1 cellular context compared by ENCODE assay signal in the genomic region with DNA sequence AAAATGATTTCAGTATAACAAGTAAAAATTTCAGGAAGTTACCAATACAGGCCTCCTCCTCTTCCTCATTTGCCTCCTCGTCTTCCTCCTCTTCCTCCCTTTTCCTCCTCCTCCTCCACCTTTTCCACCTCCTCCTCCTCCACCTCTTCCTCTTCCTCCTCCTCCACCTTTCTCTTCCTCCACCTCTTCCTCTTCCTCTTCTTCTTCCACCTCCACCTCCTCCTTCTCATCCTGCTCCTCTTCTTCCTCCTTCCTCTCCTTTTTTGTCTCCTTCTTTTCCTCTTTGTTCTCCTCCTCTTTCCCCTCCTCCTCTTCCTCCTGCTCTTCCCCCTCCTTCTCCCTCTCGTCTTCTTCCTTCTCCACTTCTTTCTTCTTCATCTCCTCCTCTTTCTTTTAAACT.
A peak's percentile ranks its signal among the peaks of the same experiment; 100 is the strongest.
TF ChIP-seq lines count a peak whose summit lies in the region.

No MANE protein-coding gene starts in this region.

TF ChIP-seq in K562, 482 proteins besides CTCF, POLR2A, EP300 and RAD21:
- TF ChIP-seq, protein P1, sequence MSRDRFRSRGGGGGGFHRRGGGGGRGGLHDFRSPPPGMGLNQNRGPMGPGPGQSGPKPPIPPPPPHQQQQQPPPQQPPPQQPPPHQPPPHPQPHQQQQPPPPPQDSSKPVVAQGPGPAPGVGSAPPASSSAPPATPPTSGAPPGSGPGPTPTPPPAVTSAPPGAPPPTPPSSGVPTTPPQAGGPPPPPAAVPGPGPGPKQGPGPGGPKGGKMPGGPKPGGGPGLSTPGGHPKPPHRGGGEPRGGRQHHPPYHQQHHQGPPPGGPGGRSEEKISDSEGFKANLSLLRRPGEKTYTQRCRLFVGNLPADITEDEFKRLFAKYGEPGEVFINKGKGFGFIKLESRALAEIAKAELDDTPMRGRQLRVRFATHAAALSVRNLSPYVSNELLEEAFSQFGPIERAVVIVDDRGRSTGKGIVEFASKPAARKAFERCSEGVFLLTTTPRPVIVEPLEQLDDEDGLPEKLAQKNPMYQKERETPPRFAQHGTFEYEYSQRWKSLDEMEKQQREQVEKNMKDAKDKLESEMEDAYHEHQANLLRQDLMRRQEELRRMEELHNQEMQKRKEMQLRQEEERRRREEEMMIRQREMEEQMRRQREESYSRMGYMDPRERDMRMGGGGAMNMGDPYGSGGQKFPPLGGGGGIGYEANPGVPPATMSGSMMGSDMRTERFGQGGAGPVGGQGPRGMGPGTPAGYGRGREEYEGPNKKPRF (IDR thresholded peaks at IDR 0.05; ENCODE audit: low read depth, low read length) = no peak
- TF ChIP-seq, protein P2, sequence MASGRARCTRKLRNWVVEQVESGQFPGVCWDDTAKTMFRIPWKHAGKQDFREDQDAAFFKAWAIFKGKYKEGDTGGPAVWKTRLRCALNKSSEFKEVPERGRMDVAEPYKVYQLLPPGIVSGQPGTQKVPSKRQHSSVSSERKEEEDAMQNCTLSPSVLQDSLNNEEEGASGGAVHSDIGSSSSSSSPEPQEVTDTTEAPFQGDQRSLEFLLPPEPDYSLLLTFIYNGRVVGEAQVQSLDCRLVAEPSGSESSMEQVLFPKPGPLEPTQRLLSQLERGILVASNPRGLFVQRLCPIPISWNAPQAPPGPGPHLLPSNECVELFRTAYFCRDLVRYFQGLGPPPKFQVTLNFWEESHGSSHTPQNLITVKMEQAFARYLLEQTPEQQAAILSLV (tag; IDR thresholded peaks at IDR 0.05) = 0 out of 2 replicates have a peak, but pooled peaks have one; percentile 14
